27 cellular contexts compared by ENCODE assay signal in the genomic region with DNA sequence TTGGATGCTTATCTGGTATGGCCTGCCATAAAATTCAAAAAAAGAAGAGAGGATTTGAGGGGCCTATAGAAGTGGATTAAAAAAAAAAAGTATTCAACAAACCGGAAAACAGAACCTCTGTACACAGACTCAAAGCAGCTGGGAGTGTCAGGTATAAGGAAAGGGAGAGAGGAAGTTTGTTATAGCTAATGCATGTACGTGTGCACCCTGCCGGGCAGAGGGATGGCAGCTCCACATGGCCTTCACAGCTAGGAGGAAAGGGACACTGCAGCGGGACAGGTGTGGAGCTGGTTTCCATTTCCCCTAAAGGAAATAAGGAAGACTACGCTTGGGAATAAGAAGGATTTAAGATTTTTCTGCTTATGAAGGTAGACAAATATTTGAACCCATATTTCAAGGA. TPM values are rescaled to one million over a fixed set of nuclear protein-coding genes. Genes with fewer than 3 reads are reported as not detected.
DNase-seq lines count a peak whose midpoint lies in the region; ATAC-seq and TF ChIP-seq lines count a peak whose summit lies in the region.
"Had no signal": no experiment of that assay in that cellular context is flagged by ENCODE, and none has a peak within 500 bp of the region (broad histone marks: within the 10 kb centered on the region; RNA-seq: fewer than 3 reads in every experiment).

No MANE protein-coding gene starts in this region.

- H3K27me3 ChIP-seq in iPS-20b (ENCODE audit: insufficient read depth, low read length) = no peaks in the 10 kb centered on the region
- H3K27me3 ChIP-seq: adrenal gland, heart right ventricle, MG63 had no signal

- POLR2A ChIA-PET in activated CD8-positive, alpha-beta T cell treated with anti-CD3 and anti-CD28 coated beads for 36 hours (lab: Charles Lee) = interaction anchor here (0.6 to 0.7 kb wide), 2 partner anchors 85 to 286 kb away, joined by 3 read pairs; no protein-coding TSS in a partner anchor
- POLR2A ChIA-PET in activated CD8-positive, alpha-beta T cell treated with anti-CD3 and anti-CD28 coated beads, Interleukin-2, amount 10 ng/mL, durations not matched to agents 7 days and 5 days (lab: Charles Lee) = no interaction called here
- POLR2A ChIA-PET in WTC11 (lab: Charles Lee) = interaction anchor here (0.7 to 2.0 kb wide), 4 partner anchors 12 to 41 kb away, joined by 3 to 10 read pairs (median 4); no protein-coding TSS in a partner anchor
- POLR2A ChIA-PET in activated CD4-positive, alpha-beta memory T cell treated with anti-CD3 and anti-CD28 coated beads for 36 hours (lab: Charles Lee) = no interaction called here

- H3K36me3 Mint-ChIP-seq in activated CD8-positive, alpha-beta T cell treated with anti-CD3 and anti-CD28 coated beads for 36 hours (ENCODE audit: low read depth) = no peaks in the 10 kb centered on the region
- H3K36me3 Mint-ChIP-seq in activated CD8-positive, alpha-beta T cell treated with anti-CD3 and anti-CD28 coated beads, Interleukin-2, amount 10 ng/mL, durations not matched to agents 7 days and 5 days (ENCODE audit: low read depth) = no peaks in the 10 kb centered on the region
- H3K36me3 Mint-ChIP-seq in WTC11 = peaks cover 60% of the 10 kb centered on the region
- no peaks in the 10 kb centered on the region for H3K36me3 Mint-ChIP-seq in stimulated activated effector memory CD8-positive, alpha-beta T cell treated with anti-CD3 and anti-CD28 coated beads, Interleukin-12 subunit alpha, Interleukin-12 subunit beta, amount 100 ng/mL, for 72 hours
- H3K36me3 Mint-ChIP-seq in activated CD4-positive, alpha-beta memory T cell treated with anti-CD3 and anti-CD28 coated beads for 36 hours = no peaks in the 10 kb centered on the region
- H3K36me3 Mint-ChIP-seq: stimulated activated naive B cell treated with anti-CD40 and anti-IgM and Interleukin-4, amounts not matched to agents 10 μg/mL and 1 μg/mL and 100 μg/mL, for 72 hours had no signal

- ATAC-seq in activated CD8-positive, alpha-beta T cell treated with anti-CD3 and anti-CD28 coated beads for 36 hours = no peak
- no peak for ATAC-seq in activated CD8-positive, alpha-beta T cell treated with anti-CD3 and anti-CD28 coated beads, Interleukin-2, amount 10 ng/mL, durations not matched to agents 7 days and 5 days
- ATAC-seq in WTC11 (no peak), HG02970 (IDR thresholded peaks at IDR 0.05; ENCODE audit: low FRiP score, unreplicated experiment) (no peak)
- ATAC-seq in stimulated activated effector memory CD8-positive, alpha-beta T cell treated with anti-CD3 and anti-CD28 coated beads, Interleukin-12 subunit alpha, Interleukin-12 subunit beta, amount 100 ng/mL, for 72 hours = no peak
- ATAC-seq: activated CD4-positive, alpha-beta T cell treated with anti-CD3 and anti-CD28 coated beads for 36 hours; stimulated activated naive B cell treated with anti-CD40 and anti-IgM and Interleukin-4, amounts not matched to agents 10 μg/mL and 1 μg/mL and 100 μg/mL, for 72 hours had no signal

- DNase-seq in activated CD8-positive, alpha-beta T cell treated with anti-CD3 and anti-CD28 coated beads for 36 hours = no peak
- DNase-seq in activated CD8-positive, alpha-beta T cell treated with anti-CD3 and anti-CD28 coated beads, Interleukin-2, amount 10 ng/mL, durations not matched to agents 7 days and 5 days = no peak
- DNase-seq in WTC11 (ENCODE audit: low spot score) = no peak
- no peak for DNase-seq in stimulated activated effector memory CD8-positive, alpha-beta T cell treated with anti-CD3 and anti-CD28 coated beads, Interleukin-12 subunit alpha, Interleukin-12 subunit beta, amount 100 ng/mL, for 72 hours (ENCODE audit: low spot score in 2 of 2)
- DNase-seq in GM10266 (ENCODE audit: extremely low spot score) = no peak
- no peak for DNase-seq in activated CD4-positive, alpha-beta memory T cell treated with anti-CD3 and anti-CD28 coated beads for 36 hours
- DNase-seq: activated CD4-positive, alpha-beta T cell treated with anti-CD3 and anti-CD28 coated beads for 36 hours; adrenal gland; EL; GM23248; heart right ventricle; mesendoderm; MG63; NCI-H1417; NCI-H446 treated with DMSO at 0.1 percent for 48 hours; SIG-M5; stimulated activated naive B cell treated with anti-CD40 and anti-IgM and Interleukin-4, amounts not matched to agents 10 μg/mL and 1 μg/mL and 100 μg/mL, for 72 hours had no signal

- CTCF ChIA-PET in activated CD8-positive, alpha-beta T cell treated with anti-CD3 and anti-CD28 coated beads for 36 hours (lab: Charles Lee) = interaction anchor here (1.3 kb wide), 1 partner anchor 22 kb away, joined by 4 read pairs; no protein-coding TSS in a partner anchor
- CTCF ChIA-PET in activated CD8-positive, alpha-beta T cell treated with anti-CD3 and anti-CD28 coated beads, Interleukin-2, amount 10 ng/mL, durations not matched to agents 7 days and 5 days (lab: Charles Lee) = interaction anchor here (1.2 to 2.9 kb wide), 3 partner anchors 14 to 42 kb away, joined by 3 to 22 read pairs (median 19); no protein-coding TSS in a partner anchor
- CTCF ChIA-PET in WTC11 (lab: Charles Lee) = interaction anchor here (0.6 to 6.2 kb wide), 10 partner anchors 18 to 749 kb away, joined by 3 to 49 read pairs (median 4); a partner anchor contains a TSS
- CTCF ChIA-PET in activated CD4-positive, alpha-beta memory T cell treated with anti-CD3 and anti-CD28 coated beads for 36 hours (lab: Charles Lee) = interaction anchor here (0.9 to 1.2 kb wide), 3 partner anchors 11 to 41 kb away, joined by 3 to 6 read pairs (median 4); no protein-coding TSS in a partner anchor

- no peak overlapping the region for H3K4me3 ChIP-seq in iPS-20b (ENCODE audit: low read length)
- H3K4me3 ChIP-seq: adrenal gland, coronary artery, GM23248, heart right ventricle, MG63, prostate gland, thoracic aorta had no signal

- H3K27ac Mint-ChIP-seq in activated CD8-positive, alpha-beta T cell treated with anti-CD3 and anti-CD28 coated beads for 36 hours = peak overlapping the region; percentile 41
- H3K27ac Mint-ChIP-seq in activated CD8-positive, alpha-beta T cell treated with anti-CD3 and anti-CD28 coated beads, Interleukin-2, amount 10 ng/mL, durations not matched to agents 7 days and 5 days = no peak overlapping the region
- peak overlapping the region; percentile 97 for H3K27ac Mint-ChIP-seq in WTC11
- peak overlapping the region; percentile 75 for H3K27ac Mint-ChIP-seq in stimulated activated effector memory CD8-positive, alpha-beta T cell treated with anti-CD3 and anti-CD28 coated beads, Interleukin-12 subunit alpha, Interleukin-12 subunit beta, amount 100 ng/mL, for 72 hours
- H3K27ac Mint-ChIP-seq in activated CD4-positive, alpha-beta memory T cell treated with anti-CD3 and anti-CD28 coated beads for 36 hours = no peak overlapping the region
- H3K27ac Mint-ChIP-seq: activated CD4-positive, alpha-beta T cell treated with anti-CD3 and anti-CD28 coated beads for 36 hours; B cell; stimulated activated naive B cell treated with anti-CD40 and anti-IgM and Interleukin-4, amounts not matched to agents 10 μg/mL and 1 μg/mL and 100 μg/mL, for 72 hours had no signal

- H3K9me3 Mint-ChIP-seq in activated CD8-positive, alpha-beta T cell treated with anti-CD3 and anti-CD28 coated beads for 36 hours = no peaks in the 10 kb centered on the region
- H3K9me3 Mint-ChIP-seq in activated CD8-positive, alpha-beta T cell treated with anti-CD3 and anti-CD28 coated beads, Interleukin-2, amount 10 ng/mL, durations not matched to agents 7 days and 5 days (ENCODE audit: insufficient read depth) = no peaks in the 10 kb centered on the region
- no peaks in the 10 kb centered on the region for H3K9me3 Mint-ChIP-seq in WTC11
- H3K9me3 Mint-ChIP-seq in stimulated activated effector memory CD8-positive, alpha-beta T cell treated with anti-CD3 and anti-CD28 coated beads, Interleukin-12 subunit alpha, Interleukin-12 subunit beta, amount 100 ng/mL, for 72 hours = no peaks in the 10 kb centered on the region
- no peaks in the 10 kb centered on the region for H3K9me3 Mint-ChIP-seq in activated CD4-positive, alpha-beta memory T cell treated with anti-CD3 and anti-CD28 coated beads for 36 hours
- H3K9me3 Mint-ChIP-seq: neural crest cell; stimulated activated naive B cell treated with anti-CD40 and anti-IgM and Interleukin-4, amounts not matched to agents 10 μg/mL and 1 μg/mL and 100 μg/mL, for 72 hours had no signal

- no peak overlapping the region for H3K4me3 Mint-ChIP-seq in activated CD8-positive, alpha-beta T cell treated with anti-CD3 and anti-CD28 coated beads for 36 hours
- no peak overlapping the region for H3K4me3 Mint-ChIP-seq in activated CD8-positive, alpha-beta T cell treated with anti-CD3 and anti-CD28 coated beads, Interleukin-2, amount 10 ng/mL, durations not matched to agents 7 days and 5 days
- H3K4me3 Mint-ChIP-seq in WTC11 = 0 out of 2 replicates have a peak overlapping the region, but pooled peaks have one; percentile 1
- H3K4me3 Mint-ChIP-seq in stimulated activated effector memory CD8-positive, alpha-beta T cell treated with anti-CD3 and anti-CD28 coated beads, Interleukin-12 subunit alpha, Interleukin-12 subunit beta, amount 100 ng/mL, for 72 hours = no peak overlapping the region
- no peak overlapping the region for H3K4me3 Mint-ChIP-seq in activated CD4-positive, alpha-beta memory T cell treated with anti-CD3 and anti-CD28 coated beads for 36 hours
- H3K4me3 Mint-ChIP-seq: activated CD4-positive, alpha-beta T cell treated with anti-CD3 and anti-CD28 coated beads for 36 hours; B cell; neural crest cell; stimulated activated naive B cell treated with anti-CD40 and anti-IgM and Interleukin-4, amounts not matched to agents 10 μg/mL and 1 μg/mL and 100 μg/mL, for 72 hours had no signal

- peaks cover 14% of the 10 kb centered on the region for H3K4me1 Mint-ChIP-seq in activated CD8-positive, alpha-beta T cell treated with anti-CD3 and anti-CD28 coated beads for 36 hours (ENCODE audit: low read depth)
- peaks cover 11% of the 10 kb centered on the region for H3K4me1 Mint-ChIP-seq in activated CD8-positive, alpha-beta T cell treated with anti-CD3 and anti-CD28 coated beads, Interleukin-2, amount 10 ng/mL, durations not matched to agents 7 days and 5 days (ENCODE audit: low read depth)
- peaks cover 57% of the 10 kb centered on the region for H3K4me1 Mint-ChIP-seq in WTC11
- peaks cover 7% of the 10 kb centered on the region for H3K4me1 Mint-ChIP-seq in stimulated activated effector memory CD8-positive, alpha-beta T cell treated with anti-CD3 and anti-CD28 coated beads, Interleukin-12 subunit alpha, Interleukin-12 subunit beta, amount 100 ng/mL, for 72 hours
- H3K4me1 Mint-ChIP-seq in activated CD4-positive, alpha-beta memory T cell treated with anti-CD3 and anti-CD28 coated beads for 36 hours (ENCODE audit: low read depth) = peaks cover 17% of the 10 kb centered on the region
- H3K4me1 Mint-ChIP-seq: B cell had no signal

- peaks cover 71% of the 10 kb centered on the region for H3K36me3 ChIP-seq in iPS-20b (ENCODE audit: insufficient read depth, low read depth, low read length)
- H3K36me3 ChIP-seq: heart right ventricle, MG63, prostate gland had no signal

- no peaks in the 10 kb centered on the region for H3K27me3 Mint-ChIP-seq in activated CD8-positive, alpha-beta T cell treated with anti-CD3 and anti-CD28 coated beads for 36 hours
- peaks cover 3% of the 10 kb centered on the region for H3K27me3 Mint-ChIP-seq in activated CD8-positive, alpha-beta T cell treated with anti-CD3 and anti-CD28 coated beads, Interleukin-2, amount 10 ng/mL, durations not matched to agents 7 days and 5 days (ENCODE audit: low read depth)
- H3K27me3 Mint-ChIP-seq in WTC11 (ENCODE audit: low read depth) = no peaks in the 10 kb centered on the region
- H3K27me3 Mint-ChIP-seq in activated CD4-positive, alpha-beta memory T cell treated with anti-CD3 and anti-CD28 coated beads for 36 hours = peaks cover 5% of the 10 kb centered on the region
- H3K27me3 Mint-ChIP-seq: activated CD4-positive, alpha-beta T cell treated with anti-CD3 and anti-CD28 coated beads for 36 hours had no signal

- H3K9me3 ChIP-seq in iPS-20b (ENCODE audit: insufficient read depth, low read depth, low read length) = no peaks in the 10 kb centered on the region
- H3K9me3 ChIP-seq: adrenal gland, heart right ventricle, MG63, prostate gland, thoracic aorta had no signal

- TF ChIP-seq CTCF in activated CD8-positive, alpha-beta T cell treated with anti-CD3 and anti-CD28 coated beads for 36 hours (IDR thresholded peaks at IDR 0.05) = no peak
- TF ChIP-seq CTCF in WTC11 (IDR thresholded peaks at IDR 0.05) (no peak), GM10266 (IDR thresholded peaks at IDR 0.05; ENCODE audit: control insufficient read depth, insufficient read depth, low read depth, missing control alignments) (no peak)

- peaks cover 30% of the 10 kb centered on the region; the same call in 1 of the 2 replicates for H3K4me1 ChIP-seq in iPS-20b (ENCODE audit: insufficient read depth, low read length)
- H3K4me1 ChIP-seq: prostate gland had no signal

- peak overlapping the region; percentile 4; the same call in 1 of the 2 replicates for H3K9ac ChIP-seq in iPS-20b (ENCODE audit: low read depth, low read length)

- H3K27ac ChIP-seq in iPS-20b (ENCODE audit: low read length) = peak overlapping the region; percentile 73
- H3K27ac ChIP-seq: thoracic aorta had no signal

- intact Hi-C loops in activated CD8-positive, alpha-beta T cell treated with anti-CD3 and anti-CD28 coated beads for 36 hours (cut with micrococcal nuclease) = no loop called here
- intact Hi-C loops in activated CD4-positive, alpha-beta memory T cell treated with anti-CD3 and anti-CD28 coated beads for 36 hours (cut with micrococcal nuclease) = no loop called here

RNA-seq across cellular contexts. Expression of a gene that starts 21.5 kb away (rescaled TPM):
- 1 to 10 TPM; 1.5 to 1.9 TPM for total RNA-seq in activated CD8-positive, alpha-beta T cell treated with anti-CD3 and anti-CD28 coated beads for 36 hours
- total RNA-seq in activated CD8-positive, alpha-beta T cell treated with anti-CD3 and anti-CD28 coated beads, Interleukin-2, amount 10 ng/mL, durations not matched to agents 7 days and 5 days = under 1 TPM; 0.24 to 0.57 TPM
- total RNA-seq in WTC11 (2021) = 200 to 207 TPM (median 201 TPM) in 3 replicates
- total RNA-seq in activated CD4-positive, alpha-beta memory T cell treated with anti-CD3 and anti-CD28 coated beads for 36 hours = 1 to 10 TPM in 1 of 2 experiments, under 1 TPM in 1; 0.83 to 1.7 TPM

RNA-seq across cellular contexts. Expression of a gene that starts 43.0 kb away (rescaled TPM):
- under 1 TPM; 0.27 to 0.34 TPM for total RNA-seq in activated CD8-positive, alpha-beta T cell treated with anti-CD3 and anti-CD28 coated beads for 36 hours
- under 1 TPM; 0.50 to 0.92 TPM for total RNA-seq in activated CD8-positive, alpha-beta T cell treated with anti-CD3 and anti-CD28 coated beads, Interleukin-2, amount 10 ng/mL, durations not matched to agents 7 days and 5 days
- total RNA-seq in WTC11 (2021) = not detected in 3 replicates
- total RNA-seq in activated CD4-positive, alpha-beta memory T cell treated with anti-CD3 and anti-CD28 coated beads for 36 hours = under 1 TPM; 0.19 to 0.34 TPM
- total RNA-seq: A172, GM23248, left lobe of liver, neural crest cell, prostate gland, thoracic aorta had no signal

RNA-seq across cellular contexts. Expression of a gene that starts 57.2 kb away (rescaled TPM):
- total RNA-seq in activated CD8-positive, alpha-beta T cell treated with anti-CD3 and anti-CD28 coated beads for 36 hours = not detected
- not detected for total RNA-seq in activated CD8-positive, alpha-beta T cell treated with anti-CD3 and anti-CD28 coated beads, Interleukin-2, amount 10 ng/mL, durations not matched to agents 7 days and 5 days
- total RNA-seq in WTC11 (2021) = 0.07 to 0.11 TPM in 2 of 3 replicates, not detected in the other
- not detected for total RNA-seq in activated CD4-positive, alpha-beta memory T cell treated with anti-CD3 and anti-CD28 coated beads for 36 hours
- total RNA-seq: A172; activated CD4-positive, alpha-beta T cell treated with anti-CD3 and anti-CD28 coated beads for 36 hours; adrenal gland; B cell; GM23248; heart right ventricle; left lobe of liver; neural crest cell; prostate gland; T-helper 1 cell treated with Interleukin-12 subunit alpha and Interleukin-12 subunit beta and Interleukin-4 antibody, amounts not matched to agents 30 ng/mL and 1 ng/mL, for 36 hours had no signal

Comparison
In these comparisons a context has a peak if more than half of its experiments do, and no peak if none do; other contexts are left out.
1. H3K27ac Mint-ChIP-seq: peak in activated CD8-positive, alpha-beta T cell treated with anti-CD3 and anti-CD28 coated beads for 36 hours (single experiment), WTC11 (single experiment) and stimulated activated effector memory CD8-positive, alpha-beta T cell treated with anti-CD3 and anti-CD28 coated beads, Interleukin-12 subunit alpha, Interleukin-12 subunit beta, amount 100 ng/mL, for 72 hours (single experiment); none in activated CD8-positive, alpha-beta T cell treated with anti-CD3 and anti-CD28 coated beads, Interleukin-2, amount 10 ng/mL, durations not matched to agents 7 days and 5 days (single experiment) and activated CD4-positive, alpha-beta memory T cell treated with anti-CD3 and anti-CD28 coated beads for 36 hours (single experiment).
2. POLR2A ChIA-PET loops: an anchor here in activated CD8-positive, alpha-beta T cell treated with anti-CD3 and anti-CD28 coated beads for 36 hours (0.6 to 0.7 kb wide) and WTC11 (0.7 to 2.0 kb wide); none called in activated CD8-positive, alpha-beta T cell treated with anti-CD3 and anti-CD28 coated beads, Interleukin-2, amount 10 ng/mL, durations not matched to agents 7 days and 5 days and activated CD4-positive, alpha-beta memory T cell treated with anti-CD3 and anti-CD28 coated beads for 36 hours.
3. RNA of a gene that starts 21.5 kb away (total RNA-seq): 200 to 207 TPM in WTC11; 1.5 to 1.9 TPM in activated CD8-positive, alpha-beta T cell treated with anti-CD3 and anti-CD28 coated beads for 36 hours, 0.83 to 1.7 TPM in activated CD4-positive, alpha-beta memory T cell treated with anti-CD3 and anti-CD28 coated beads for 36 hours and 0.24 to 0.57 TPM in activated CD8-positive, alpha-beta T cell treated with anti-CD3 and anti-CD28 coated beads, Interleukin-2, amount 10 ng/mL, durations not matched to agents 7 days and 5 days; every median in the first group is over 10 times any median in the second.